In genomic region chr21:25908495-25908894, GRCh38 we compare ENCODE assay signal across 14 cellular contexts.
"Had no signal": no experiment of that assay in that cellular context is flagged by ENCODE, and none has a peak within 500 bp of the region (broad histone marks: within the 10 kb centered on the region; RNA-seq: fewer than 3 reads in every experiment).

No MANE protein-coding gene starts in this region.

- H3K4me3 Mint-ChIP-seq: activated CD4-positive, alpha-beta T cell treated with anti-CD3 and anti-CD28 coated beads, Interleukin-2, amount 10 ng/mL, durations not matched to agents 7 days and 5 days; activated naive CD4-positive, alpha-beta T cell treated with anti-CD3 and anti-CD28 coated beads, Interleukin-2, amount 10 ng/mL, durations not matched to agents 7 days and 5 days; activated T-helper 17 cell treated with anti-CD3 and anti-CD28 coated beads, Interleukin-2, amount 50 U/mL, for 72 hours; nephron progenitor cell had no signal

- H3K27ac Mint-ChIP-seq: activated CD4-positive, alpha-beta T cell treated with anti-CD3 and anti-CD28 coated beads, Interleukin-2, amount 10 ng/mL, durations not matched to agents 7 days and 5 days; activated naive CD4-positive, alpha-beta T cell treated with anti-CD3 and anti-CD28 coated beads, Interleukin-2, amount 10 ng/mL, durations not matched to agents 7 days and 5 days; activated T-helper 17 cell treated with anti-CD3 and anti-CD28 coated beads, Interleukin-2, amount 50 U/mL, for 72 hours; nephron progenitor cell had no signal

- H3K27me3 ChIP-seq: brain microvascular endothelial cell, uterus had no signal

- ATAC-seq: activated T-helper 17 cell treated with anti-CD3 and anti-CD28 coated beads, Interleukin-2, amount 50 U/mL, for 72 hours; esophagus mucosa had no signal

- H3K4me3 ChIP-seq: lung, thoracic aorta, uterus had no signal

- H3K27me3 Mint-ChIP-seq: activated CD4-positive, alpha-beta T cell treated with anti-CD3 and anti-CD28 coated beads, Interleukin-2, amount 10 ng/mL, durations not matched to agents 7 days and 5 days; activated naive CD4-positive, alpha-beta T cell treated with anti-CD3 and anti-CD28 coated beads, Interleukin-2, amount 10 ng/mL, durations not matched to agents 7 days and 5 days; activated T-helper 17 cell treated with anti-CD3 and anti-CD28 coated beads, Interleukin-2, amount 50 U/mL, for 72 hours had no signal

- DNase-seq: activated CD4-positive, alpha-beta T cell treated with anti-CD3 and anti-CD28 coated beads, Interleukin-2, amount 10 ng/mL, durations not matched to agents 7 days and 5 days; activated naive CD4-positive, alpha-beta T cell treated with anti-CD3 and anti-CD28 coated beads, Interleukin-2, amount 10 ng/mL, durations not matched to agents 7 days and 5 days; activated T-cell treated with anti-CD3 and anti-CD28 coated beads for 4 hours; brain microvascular endothelial cell; nephron progenitor cell; stimulated activated CD4-positive, alpha-beta T cell treated with anti-CD3 and anti-CD28 coated beads, Interleukin-2, amount 100 ng/mL, for 48 hours; stimulated activated naive CD4-positive, alpha-beta T cell treated with Interleukin-2 at 50 U/mL for 16 hours; T-helper 1 cell; uterus; WERI-Rb-1 had no signal

- H3K36me3 Mint-ChIP-seq: activated naive CD4-positive, alpha-beta T cell treated with anti-CD3 and anti-CD28 coated beads, Interleukin-2, amount 10 ng/mL, durations not matched to agents 7 days and 5 days had no signal

- H3K27ac ChIP-seq: brain microvascular endothelial cell, WERI-Rb-1 had no signal

- H3K36me3 ChIP-seq: thoracic aorta, uterus had no signal

- H3K4me1 ChIP-seq: uterus had no signal

- H3K4me1 Mint-ChIP-seq: activated CD4-positive, alpha-beta T cell treated with anti-CD3 and anti-CD28 coated beads, Interleukin-2, amount 10 ng/mL, durations not matched to agents 7 days and 5 days; activated naive CD4-positive, alpha-beta T cell treated with anti-CD3 and anti-CD28 coated beads, Interleukin-2, amount 10 ng/mL, durations not matched to agents 7 days and 5 days; activated T-helper 17 cell treated with anti-CD3 and anti-CD28 coated beads, Interleukin-2, amount 50 U/mL, for 72 hours had no signal

- H3K9me3 ChIP-seq: thoracic aorta, uterus had no signal

- H3K9me3 Mint-ChIP-seq: activated CD4-positive, alpha-beta T cell treated with anti-CD3 and anti-CD28 coated beads, Interleukin-2, amount 10 ng/mL, durations not matched to agents 7 days and 5 days; activated naive CD4-positive, alpha-beta T cell treated with anti-CD3 and anti-CD28 coated beads, Interleukin-2, amount 10 ng/mL, durations not matched to agents 7 days and 5 days; activated T-helper 17 cell treated with anti-CD3 and anti-CD28 coated beads, Interleukin-2, amount 50 U/mL, for 72 hours; nephron progenitor cell had no signal
